Comparison of ENCODE assay signal across 8 cellular contexts in genomic region chr22:45240810-45241631, GRCh38. TPM values are rescaled to one million over a fixed set of nuclear protein-coding genes. Genes with fewer than 3 reads are reported as not detected.
DNase-seq lines count a peak whose midpoint lies in the region; ATAC-seq and TF ChIP-seq lines count a peak whose summit lies in the region.

TSS of gene KIAA0930 (minus strand) at chr22:45240894. CDS start at chr22:45240703, 191 bp downstream.

- H3K9me3 Mint-ChIP-seq in natural killer cell, result no peaks in the 10 kb centered on the region
- no peaks in the 10 kb centered on the region for H3K9me3 Mint-ChIP-seq in stimulated activated naive B cell treated with anti-CD40 and anti-IgM and Interleukin-4, amounts not matched to agents 10 μg/mL and 1 μg/mL and 100 μg/mL, for 72 hours

- peak; percentile 48 for DNase-seq in GDM1 (lab: John Stamatoyannopoulos, UW)
- peak; percentile 78 for DNase-seq in RPMI8226
- DNase-seq in activated T-helper 9 cell treated with anti-CD3 and anti-CD28 coated beads, Interleukin-2, amount 50 U/mL, for 16 hours (ENCODE audit: low read depth), result peak; percentile 73
- peak; percentile 55 for DNase-seq in fibroblast of peridontal ligament (ENCODE audit: extremely low read depth)
- DNase-seq in natural killer cell, result peak; percentile 74
- peak; percentile 62 for DNase-seq in stimulated activated naive B cell treated with anti-CD40 and anti-IgM and Interleukin-4, amounts not matched to agents 10 μg/mL and 1 μg/mL and 100 μg/mL, for 72 hours

- peaks cover 34 to 45% of the 10 kb centered on the region in 2 donors for H3K4me1 Mint-ChIP-seq in natural killer cell
- H3K4me1 Mint-ChIP-seq in stimulated activated naive B cell treated with anti-CD40 and anti-IgM and Interleukin-4, amounts not matched to agents 10 μg/mL and 1 μg/mL and 100 μg/mL, for 72 hours, result peaks cover 32 to 61% of the 10 kb centered on the region in 2 donors

- no peaks in the 10 kb centered on the region for H3K36me3 Mint-ChIP-seq in natural killer cell
- H3K36me3 Mint-ChIP-seq in stimulated activated naive B cell treated with anti-CD40 and anti-IgM and Interleukin-4, amounts not matched to agents 10 μg/mL and 1 μg/mL and 100 μg/mL, for 72 hours, result peaks cover 2 to 6% of the 10 kb centered on the region in 2 donors

- intact Hi-C loops in natural killer cell (cut with micrococcal nuclease), result no loop called here

- H3K27ac Mint-ChIP-seq in natural killer cell, result peak within 1 kb of the TSS; percentile 75 to 94
- H3K27ac Mint-ChIP-seq in stimulated activated naive B cell treated with anti-CD40 and anti-IgM and Interleukin-4, amounts not matched to agents 10 μg/mL and 1 μg/mL and 100 μg/mL, for 72 hours, result peak within 1 kb of the TSS; percentile 92

- peak within 1 kb of the TSS; percentile 95 for H3K4me3 Mint-ChIP-seq in natural killer cell
- H3K4me3 Mint-ChIP-seq in stimulated activated naive B cell treated with anti-CD40 and anti-IgM and Interleukin-4, amounts not matched to agents 10 μg/mL and 1 μg/mL and 100 μg/mL, for 72 hours, result peak within 1 kb of the TSS; percentile 89 to 91

- no peak for TF ChIP-seq CTCF in natural killer cell (IDR thresholded peaks at IDR 0.05)

- no peaks in the 10 kb centered on the region for H3K27me3 Mint-ChIP-seq in natural killer cell (ENCODE audit: low read depth in 2 of 2)
- H3K27me3 Mint-ChIP-seq in stimulated activated naive B cell treated with anti-CD40 and anti-IgM and Interleukin-4, amounts not matched to agents 10 μg/mL and 1 μg/mL and 100 μg/mL, for 72 hours, result no peaks in the 10 kb centered on the region

- peak; percentile 34 for ATAC-seq in HG03196 (IDR thresholded peaks at IDR 0.05; ENCODE audit: unreplicated experiment)
- ATAC-seq in natural killer cell, result peak; percentile 70 to 88 (median 78)
- ATAC-seq in stimulated activated naive B cell treated with anti-CD40 and anti-IgM and Interleukin-4, amounts not matched to agents 10 μg/mL and 1 μg/mL and 100 μg/mL, for 72 hours (replicated peaks), result peak; percentile 66 to 67
- ATAC-seq in HG03442 (IDR thresholded peaks at IDR 0.05; ENCODE audit: unreplicated experiment), result no peak

RNA-seq across cellular contexts. Expression of gene KIAA0930, which starts in this region (rescaled TPM):
- 10 to 100 TPM; 32.6 to 39.1 (median 38.4) TPM for total RNA-seq in natural killer cell
